ENCODE assay signal across 8 cellular contexts in genomic region chr12:46382974-46383653, GRCh38. TPM values are rescaled to one million over a fixed set of nuclear protein-coding genes. Genes with fewer than 3 reads are reported as not detected.
DNase-seq lines count a peak whose midpoint lies in the region; ATAC-seq and TF ChIP-seq lines count a peak whose summit lies in the region.

No MANE protein-coding gene starts in this region.

- intact Hi-C loops in CD8-positive, alpha-beta T cell (cut with DNase I, micrococcal nuclease), result loop anchor here (1.0 to 10.0 kb wide), 4 partner anchors 11 to 979 kb away; partner anchors contain the start of gene SLC38A2 (in 2 of the 2)

- H3K4me1 Mint-ChIP-seq in CD8-positive, alpha-beta T cell (ENCODE audit: low read depth), result peaks cover 36% of the 10 kb centered on the region
- H3K4me1 Mint-ChIP-seq in activated CD4-positive, alpha-beta memory T cell treated with anti-CD3 and anti-CD28 coated beads, Interleukin-2, amount 10 ng/mL, durations not matched to agents 7 days and 5 days, result peaks cover 38% of the 10 kb centered on the region

- H3K4me1 ChIP-seq in CD8-positive, alpha-beta T cell (ENCODE audit: insufficient read depth, low read length), result peaks cover 38% of the 10 kb centered on the region
- H3K4me1 ChIP-seq in duodenal mucosa (ENCODE audit: control insufficient read depth in 1 of 2, insufficient read depth in 2 of 2, low read length in 2 of 2), result peaks cover 34 to 36% of the 10 kb centered on the region in 2 donors
- peaks cover 3 to 16% of the 10 kb centered on the region in 2 donors for H3K4me1 ChIP-seq in lung (ENCODE audit: control insufficient read depth in 2 of 2, insufficient read depth in 2 of 2, low read length in 2 of 2)

- 0 to 1% methylated on average over 55 to 74 of the region's 74 CpGs for WGBS in lung, 2 donors

- peak overlapping the region; percentile 91 to 95 for H3K9ac ChIP-seq in duodenal mucosa (ENCODE audit: low read depth in 1 of 2, low read length in 2 of 2)

- ATAC-seq in CD8-positive, alpha-beta T cell, result peak; percentile 76
- ATAC-seq in GM19452 (IDR thresholded peaks at IDR 0.05; ENCODE audit: unreplicated experiment), result peak; percentile 70
- peak; percentile 26 for ATAC-seq in HG03575 (IDR thresholded peaks at IDR 0.05; ENCODE audit: extremely low read depth, insufficient number of reproducible peaks, low FRiP score, unreplicated experiment)
- peak; percentile 87 for ATAC-seq in lung (ENCODE audit: insufficient read depth, low FRiP score)

- H3K27ac ChIP-seq in CD8-positive, alpha-beta T cell (ENCODE audit: low read depth, low read length), result peak overlapping the region; percentile 93
- H3K27ac ChIP-seq in duodenal mucosa (ENCODE audit: low read depth, low read length) (peak overlapping the region; percentile 99), lung (ENCODE audit: low read depth in 1 of 2, low read length in 1 of 2) (peak overlapping the region; percentile 99 to 100)

- peak overlapping the region; percentile 90 for H3K4me3 Mint-ChIP-seq in CD8-positive, alpha-beta T cell
- peak overlapping the region; percentile 82 for H3K4me3 Mint-ChIP-seq in activated CD4-positive, alpha-beta memory T cell treated with anti-CD3 and anti-CD28 coated beads, Interleukin-2, amount 10 ng/mL, durations not matched to agents 7 days and 5 days

- CTCF ChIA-PET in CD8-positive, alpha-beta T cell (lab: Charles Lee), result interaction anchor here (0.9 to 1.0 kb wide), 2 partner anchors 11 to 141 kb away, joined by 3 to 5 read pairs; no protein-coding TSS in a partner anchor
- CTCF ChIA-PET in activated CD4-positive, alpha-beta memory T cell treated with anti-CD3 and anti-CD28 coated beads, Interleukin-2, amount 10 ng/mL, durations not matched to agents 7 days and 5 days (lab: Charles Lee), result interaction anchor here (1.3 to 1.6 kb wide), 2 partner anchors 9 to 141 kb away, joined by 5 read pairs; no protein-coding TSS in a partner anchor

- no peaks in the 10 kb centered on the region for H3K9me3 Mint-ChIP-seq in CD8-positive, alpha-beta T cell
- no peaks in the 10 kb centered on the region for H3K9me3 Mint-ChIP-seq in activated CD4-positive, alpha-beta memory T cell treated with anti-CD3 and anti-CD28 coated beads, Interleukin-2, amount 10 ng/mL, durations not matched to agents 7 days and 5 days

- H3K36me3 ChIP-seq in CD8-positive, alpha-beta T cell (ENCODE audit: insufficient read depth, low read length), result no peaks in the 10 kb centered on the region
- H3K36me3 ChIP-seq in duodenal mucosa (ENCODE audit: control insufficient read depth in 1 of 2, insufficient read depth in 2 of 2, low read length in 2 of 2), result no peaks in the 10 kb centered on the region
- H3K36me3 ChIP-seq in lung (ENCODE audit: control insufficient read depth in 2 of 2, insufficient read depth in 2 of 2, low read length in 2 of 2), result no peaks in the 10 kb centered on the region

- no peak for TF ChIP-seq CTCF in CD8-positive, alpha-beta T cell (IDR thresholded peaks at IDR 0.05)
- peak; percentile 8 for TF ChIP-seq CTCF in lung (IDR thresholded peaks at IDR 0.05; ENCODE audit: control extremely low read depth, extremely low read depth)

- no peaks in the 10 kb centered on the region for H3K9me3 ChIP-seq in CD8-positive, alpha-beta T cell (ENCODE audit: low read length)
- no peaks in the 10 kb centered on the region for H3K9me3 ChIP-seq in duodenal mucosa (ENCODE audit: control insufficient read depth in 1 of 2, low read length in 2 of 2)
- peaks cover 0 to 2% of the 10 kb centered on the region in 2 donors for H3K9me3 ChIP-seq in lung (ENCODE audit: control insufficient read depth in 2 of 2, insufficient read depth in 1 of 2, low read length in 1 of 2)

- POLR2A ChIA-PET in CD8-positive, alpha-beta T cell (lab: Charles Lee), result interaction anchor here (1.0 to 2.3 kb wide), 2 partner anchors 12 to 72 kb away, joined by 3 to 36 read pairs; partner anchors contain the start of gene SLC38A2
- POLR2A ChIA-PET in activated CD4-positive, alpha-beta memory T cell treated with anti-CD3 and anti-CD28 coated beads, Interleukin-2, amount 10 ng/mL, durations not matched to agents 7 days and 5 days (lab: Charles Lee), result interaction anchor here (0.7 to 2.7 kb wide), 29 partner anchors 9 to 833 kb away, joined by 3 to 34 read pairs (median 6); partner anchors contain the start of gene SLC38A1

- H3K27me3 Mint-ChIP-seq in CD8-positive, alpha-beta T cell (ENCODE audit: low read depth), result no peaks in the 10 kb centered on the region
- H3K27me3 Mint-ChIP-seq in activated CD4-positive, alpha-beta memory T cell treated with anti-CD3 and anti-CD28 coated beads, Interleukin-2, amount 10 ng/mL, durations not matched to agents 7 days and 5 days, result no peaks in the 10 kb centered on the region

- peak overlapping the region; percentile 82 for H3K4me3 ChIP-seq in CD8-positive, alpha-beta T cell (ENCODE audit: low read depth, low read length)
- H3K4me3 ChIP-seq in duodenal mucosa (ENCODE audit: low read depth in 1 of 2, low read length in 2 of 2) (peak overlapping the region; percentile 78 to 82), lung (peak overlapping the region; percentile 88)

- peak overlapping the region; percentile 96 for H3K27ac Mint-ChIP-seq in CD8-positive, alpha-beta T cell
- H3K27ac Mint-ChIP-seq in activated CD4-positive, alpha-beta memory T cell treated with anti-CD3 and anti-CD28 coated beads, Interleukin-2, amount 10 ng/mL, durations not matched to agents 7 days and 5 days, result peak overlapping the region; percentile 90

- no peaks in the 10 kb centered on the region for H3K27me3 ChIP-seq in CD8-positive, alpha-beta T cell (ENCODE audit: insufficient read depth, low read length)
- no peaks in the 10 kb centered on the region for H3K27me3 ChIP-seq in duodenal mucosa (ENCODE audit: control insufficient read depth in 1 of 2, insufficient read depth in 2 of 2, low read length in 2 of 2)
- H3K27me3 ChIP-seq in lung (ENCODE audit: control insufficient read depth, insufficient read depth), result no peaks in the 10 kb centered on the region

- H3K36me3 Mint-ChIP-seq in CD8-positive, alpha-beta T cell, result peaks cover 4% of the 10 kb centered on the region
- H3K36me3 Mint-ChIP-seq in activated CD4-positive, alpha-beta memory T cell treated with anti-CD3 and anti-CD28 coated beads, Interleukin-2, amount 10 ng/mL, durations not matched to agents 7 days and 5 days (ENCODE audit: low read depth), result peaks cover 10% of the 10 kb centered on the region

- DNase-seq in CD8-positive, alpha-beta T cell, result peak; percentile 70 to 93 (median 91)
- peak; percentile 95 for DNase-seq in NCI-H774 (lab: John Stamatoyannopoulos, UW)
- peak; percentile 95 for DNase-seq in activated CD4-positive, alpha-beta memory T cell treated with anti-CD3 and anti-CD28 coated beads, Interleukin-2, amount 10 ng/mL, durations not matched to agents 7 days and 5 days
- peak; percentile 97 for DNase-seq in lung (ENCODE audit: low spot score)
- peak; percentile 89 to 94 (median 90) for DNase-seq in stimulated activated CD4-positive, alpha-beta T cell treated with anti-CD3 and anti-CD28 coated beads, TNF-alpha, amount 100 ng/mL, for 24 hours (ENCODE audit: low read depth in 3 of 3)

RNA-seq across cellular contexts. Expression of gene SLC38A2, which starts 10.5 kb away (rescaled TPM):
- total RNA-seq in CD8-positive, alpha-beta T cell, result 100 to 1,000 TPM; 268 to 279 TPM
- total RNA-seq in activated CD4-positive, alpha-beta memory T cell treated with anti-CD3 and anti-CD28 coated beads, Interleukin-2, amount 10 ng/mL, durations not matched to agents 7 days and 5 days, result 100 to 1,000 TPM; 265 to 267 TPM
- total RNA-seq in lung, result 100 to 1,000 TPM; 173 to 258 TPM
- 10 to 100 TPM; 75.0 to 82.9 TPM for polyA plus RNA-seq in lung

Comparison
In these comparisons a context has a peak if more than half of its experiments do, and no peak if none do; other contexts are left out.
1. Peak in every context shown above with its lines: DNase-seq, ATAC-seq, H3K4me3 ChIP-seq and H3K27ac ChIP-seq.
2. ATAC-seq: peak in every context shown above with its lines; median percentile 87 in lung; 76 in CD8-positive, alpha-beta T cell; 70 in GM19452; 26 in HG03575.